ENCODE assay signal across 24 cellular contexts in genomic region chr15:70431854-70432253, GRCh38.
"Had no signal": no experiment of that assay in that cellular context is flagged by ENCODE, and none has a peak within 500 bp of the region (broad histone marks: within the 10 kb centered on the region; RNA-seq: fewer than 3 reads in every experiment).

No MANE protein-coding gene starts in this region.

- DNase-seq: Kasumi-1; KG1; MM.1S; NCI-H1092 treated with DMSO at 0.1 percent for 48 hours; NCI-H1436; NCI-H187; NCI-H2029; NCI-H2081 treated with DMSO at 0.1 percent for 48 hours; NCI-H2171; NCI-H226; NCI-H446; NCI-H510A; NCI-H524 treated with DMSO at 0.1 percent for 48 hours; NCI-H69; NCI-H774; NK-92 treated with Interleukin-12 subunit alpha and Interleukin-12 subunit beta, amount 100 ng/mL, for 24 hours; PC-3; SHP77; SK-N-SH; SW 1271; T-cell had no signal

- H3K27ac ChIP-seq: HL-60, RWPE1 had no signal

- H3K27ac Mint-ChIP-seq: IgD-negative memory B cell, T-cell had no signal

- H3K27me3 Mint-ChIP-seq: IgD-negative memory B cell, T-cell had no signal

- H3K36me3 Mint-ChIP-seq: T-cell had no signal

- H3K9ac ChIP-seq: SK-N-SH had no signal

- H3K4me3 Mint-ChIP-seq: IgD-negative memory B cell, T-cell had no signal

- H3K9me3 ChIP-seq: SK-N-SH had no signal

- H3K4me2 ChIP-seq: SK-N-SH had no signal
